Comparison of ENCODE assay signal across 1 cellular context in the genomic region with DNA sequence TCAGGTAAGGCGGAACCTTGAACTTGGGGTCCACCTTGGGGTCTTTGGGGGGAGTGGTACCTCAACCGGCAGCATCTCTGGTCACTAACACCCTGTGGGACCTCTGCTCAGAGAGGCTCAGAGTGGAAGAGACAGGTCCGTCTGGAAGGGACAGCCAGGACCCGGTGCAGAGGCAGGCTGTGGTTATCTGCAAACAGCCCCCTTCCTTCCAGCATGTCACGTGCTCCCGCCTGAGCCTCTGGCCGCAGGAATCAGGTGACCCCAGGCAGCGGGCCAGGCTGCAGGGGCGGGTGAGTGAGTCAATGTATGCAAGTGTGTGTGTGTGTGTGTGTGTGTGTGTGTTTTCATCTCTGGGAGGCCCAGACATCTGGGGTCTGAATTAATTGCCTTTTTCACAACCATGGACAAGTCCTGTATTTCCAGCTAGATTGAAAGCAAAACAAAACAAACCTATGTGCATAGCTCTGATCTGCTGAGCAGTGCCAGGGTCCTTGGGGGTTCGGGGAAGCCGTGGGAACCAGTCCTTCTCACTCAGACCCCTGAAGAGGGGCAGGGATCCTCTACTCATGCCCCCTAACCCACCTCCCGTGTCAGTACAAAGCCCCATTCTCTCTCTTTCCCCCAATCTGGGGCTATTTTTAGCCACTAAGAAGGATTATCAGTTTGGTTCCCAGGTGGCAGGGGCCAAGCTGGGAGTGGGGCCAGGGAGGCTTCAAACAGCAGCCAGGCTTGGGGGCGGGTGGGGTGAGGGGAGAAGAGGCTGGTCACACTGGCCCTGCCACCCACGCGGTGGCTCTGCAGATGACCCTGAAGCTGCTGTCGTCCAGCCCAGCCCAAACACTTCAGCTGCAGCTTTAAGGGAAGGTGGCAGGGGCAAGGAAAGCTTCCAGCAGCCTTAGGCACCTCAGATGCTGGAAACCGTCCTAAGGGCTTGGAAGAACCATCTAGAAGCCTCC.
TF ChIP-seq lines count a peak whose summit lies in the region.

No MANE protein-coding gene starts in this region.

TF ChIP-seq in HepG2, 621 proteins besides CTCF, POLR2A, EP300 and RAD21 (continued from another document and continues in another):
- TF ChIP-seq, protein P1, sequence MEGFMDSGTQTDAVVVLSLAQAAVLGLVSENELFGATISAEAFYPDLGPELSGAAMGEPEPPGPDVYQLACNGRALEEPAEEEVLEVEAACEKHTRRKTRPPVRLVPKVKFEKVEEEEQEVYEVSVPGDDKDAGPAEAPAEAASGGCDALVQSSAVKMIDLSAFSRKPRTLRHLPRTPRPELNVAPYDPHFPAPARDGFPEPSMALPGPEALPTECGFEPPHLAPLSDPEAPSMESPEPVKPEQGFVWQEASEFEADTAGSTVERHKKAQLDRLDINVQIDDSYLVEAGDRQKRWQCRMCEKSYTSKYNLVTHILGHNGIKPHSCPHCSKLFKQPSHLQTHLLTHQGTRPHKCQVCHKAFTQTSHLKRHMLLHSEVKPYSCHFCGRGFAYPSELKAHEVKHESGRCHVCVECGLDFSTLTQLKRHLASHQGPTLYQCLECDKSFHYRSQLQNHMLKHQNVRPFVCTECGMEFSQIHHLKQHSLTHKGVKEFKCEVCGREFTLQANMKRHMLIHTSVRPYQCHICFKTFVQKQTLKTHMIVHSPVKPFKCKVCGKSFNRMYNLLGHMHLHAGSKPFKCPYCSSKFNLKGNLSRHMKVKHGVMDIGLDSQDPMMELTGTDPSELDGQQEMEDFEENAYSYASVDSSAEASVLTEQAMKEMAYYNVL (CRISPR knock-in tag; IDR thresholded peaks at IDR 0.05; ENCODE audit: borderline replicate concordance), result no peak
- TF ChIP-seq ZNF138 (CRISPR knock-in tag; IDR thresholded peaks at IDR 0.05; ENCODE audit: low read depth) (no peak), FOXA1 (IDR thresholded peaks at IDR 0.05) (no peak), FOXA1 (CRISPR knock-in tag; IDR thresholded peaks at IDR 0.05) (peak; percentile 57), ZNF761 (CRISPR knock-in tag; conservative IDR thresholded peaks at IDR 0.05) (no peak), SIX4 (CRISPR knock-in tag; IDR thresholded peaks at IDR 0.05) (peak; percentile 66; the same call in 1 of the 2 replicates), ZKSCAN1 (IDR thresholded peaks at IDR 0.05; ENCODE audit: low read length) (no peak), SMYD3 (CRISPR knock-in tag; IDR thresholded peaks at IDR 0.05) (peak; percentile 60; the same call in 1 of the 2 replicates), ZNF816 (CRISPR knock-in tag; IDR thresholded peaks at IDR 0.05; ENCODE audit: borderline replicate concordance) (no peak), DMAP1 (CRISPR knock-in tag; IDR thresholded peaks at IDR 0.05) (0 out of 2 replicates have a peak, but pooled peaks have one; percentile 30), ZNF451 (CRISPR knock-in tag; IDR thresholded peaks at IDR 0.05) (peak; percentile 83; the same call in 1 of the 2 replicates), NCOA5 (CRISPR knock-in tag; IDR thresholded peaks at IDR 0.05) (no peak), ERF (CRISPR knock-in tag; IDR thresholded peaks at IDR 0.05) (no peak; the same call in 1 of the 2 replicates), ZNF354B (CRISPR knock-in tag; IDR thresholded peaks at IDR 0.05) (no peak), PAX8 (CRISPR knock-in tag; IDR thresholded peaks at IDR 0.05; ENCODE audit: borderline replicate concordance) (no peak), SALL2 (CRISPR knock-in tag; IDR thresholded peaks at IDR 0.05) (peak; percentile 84; the same call in 1 of the 2 replicates), ZNF44 (CRISPR knock-in tag; IDR thresholded peaks at IDR 0.05) (peak; percentile 79; the same call in 1 of the 2 replicates), ZC3H13 (CRISPR knock-in tag; IDR thresholded peaks at IDR 0.05) (peak; percentile 25; the same call in 1 of the 2 replicates), ZNF335 (CRISPR knock-in tag; IDR thresholded peaks at IDR 0.05) (no peak), HCFC1 (IDR thresholded peaks at IDR 0.05; ENCODE audit: low read depth, low read length) (no peak), ZNF230 (CRISPR knock-in tag; IDR thresholded peaks at IDR 0.05) (0 out of 2 replicates have a peak, but pooled peaks have one; percentile 49), SOX13 (IDR thresholded peaks at IDR 0.05) (no peak), SOX13 (CRISPR knock-in tag; conservative IDR thresholded peaks at IDR 0.05 in 1 of 2, IDR thresholded peaks at IDR 0.05 in 1 of 2) (peak in 1 of 2 experiments; percentile 69; a peak in 2 of 4 replicates), EED (CRISPR knock-in tag; IDR thresholded peaks at IDR 0.05) (no peak), ESRRA (CRISPR knock-in tag; IDR thresholded peaks at IDR 0.05; ENCODE audit: low read depth) (no peak)
- TF ChIP-seq, protein P2, sequence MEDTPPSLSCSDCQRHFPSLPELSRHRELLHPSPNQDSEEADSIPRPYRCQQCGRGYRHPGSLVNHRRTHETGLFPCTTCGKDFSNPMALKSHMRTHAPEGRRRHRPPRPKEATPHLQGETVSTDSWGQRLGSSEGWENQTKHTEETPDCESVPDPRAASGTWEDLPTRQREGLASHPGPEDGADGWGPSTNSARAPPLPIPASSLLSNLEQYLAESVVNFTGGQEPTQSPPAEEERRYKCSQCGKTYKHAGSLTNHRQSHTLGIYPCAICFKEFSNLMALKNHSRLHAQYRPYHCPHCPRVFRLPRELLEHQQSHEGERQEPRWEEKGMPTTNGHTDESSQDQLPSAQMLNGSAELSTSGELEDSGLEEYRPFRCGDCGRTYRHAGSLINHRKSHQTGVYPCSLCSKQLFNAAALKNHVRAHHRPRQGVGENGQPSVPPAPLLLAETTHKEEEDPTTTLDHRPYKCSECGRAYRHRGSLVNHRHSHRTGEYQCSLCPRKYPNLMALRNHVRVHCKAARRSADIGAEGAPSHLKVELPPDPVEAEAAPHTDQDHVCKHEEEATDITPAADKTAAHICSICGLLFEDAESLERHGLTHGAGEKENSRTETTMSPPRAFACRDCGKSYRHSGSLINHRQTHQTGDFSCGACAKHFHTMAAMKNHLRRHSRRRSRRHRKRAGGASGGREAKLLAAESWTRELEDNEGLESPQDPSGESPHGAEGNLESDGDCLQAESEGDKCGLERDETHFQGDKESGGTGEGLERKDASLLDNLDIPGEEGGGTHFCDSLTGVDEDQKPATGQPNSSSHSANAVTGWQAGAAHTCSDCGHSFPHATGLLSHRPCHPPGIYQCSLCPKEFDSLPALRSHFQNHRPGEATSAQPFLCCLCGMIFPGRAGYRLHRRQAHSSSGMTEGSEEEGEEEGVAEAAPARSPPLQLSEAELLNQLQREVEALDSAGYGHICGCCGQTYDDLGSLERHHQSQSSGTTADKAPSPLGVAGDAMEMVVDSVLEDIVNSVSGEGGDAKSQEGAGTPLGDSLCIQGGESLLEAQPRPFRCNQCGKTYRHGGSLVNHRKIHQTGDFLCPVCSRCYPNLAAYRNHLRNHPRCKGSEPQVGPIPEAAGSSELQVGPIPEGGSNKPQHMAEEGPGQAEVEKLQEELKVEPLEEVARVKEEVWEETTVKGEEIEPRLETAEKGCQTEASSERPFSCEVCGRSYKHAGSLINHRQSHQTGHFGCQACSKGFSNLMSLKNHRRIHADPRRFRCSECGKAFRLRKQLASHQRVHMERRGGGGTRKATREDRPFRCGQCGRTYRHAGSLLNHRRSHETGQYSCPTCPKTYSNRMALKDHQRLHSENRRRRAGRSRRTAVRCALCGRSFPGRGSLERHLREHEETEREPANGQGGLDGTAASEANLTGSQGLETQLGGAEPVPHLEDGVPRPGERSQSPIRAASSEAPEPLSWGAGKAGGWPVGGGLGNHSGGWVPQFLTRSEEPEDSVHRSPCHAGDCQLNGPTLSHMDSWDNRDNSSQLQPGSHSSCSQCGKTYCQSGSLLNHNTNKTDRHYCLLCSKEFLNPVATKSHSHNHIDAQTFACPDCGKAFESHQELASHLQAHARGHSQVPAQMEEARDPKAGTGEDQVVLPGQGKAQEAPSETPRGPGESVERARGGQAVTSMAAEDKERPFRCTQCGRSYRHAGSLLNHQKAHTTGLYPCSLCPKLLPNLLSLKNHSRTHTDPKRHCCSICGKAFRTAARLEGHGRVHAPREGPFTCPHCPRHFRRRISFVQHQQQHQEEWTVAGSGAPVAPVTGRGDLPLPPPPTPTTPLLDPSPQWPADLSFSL (CRISPR knock-in tag; IDR thresholded peaks at IDR 0.05), result peak; percentile 92
- TF ChIP-seq, protein P3, sequence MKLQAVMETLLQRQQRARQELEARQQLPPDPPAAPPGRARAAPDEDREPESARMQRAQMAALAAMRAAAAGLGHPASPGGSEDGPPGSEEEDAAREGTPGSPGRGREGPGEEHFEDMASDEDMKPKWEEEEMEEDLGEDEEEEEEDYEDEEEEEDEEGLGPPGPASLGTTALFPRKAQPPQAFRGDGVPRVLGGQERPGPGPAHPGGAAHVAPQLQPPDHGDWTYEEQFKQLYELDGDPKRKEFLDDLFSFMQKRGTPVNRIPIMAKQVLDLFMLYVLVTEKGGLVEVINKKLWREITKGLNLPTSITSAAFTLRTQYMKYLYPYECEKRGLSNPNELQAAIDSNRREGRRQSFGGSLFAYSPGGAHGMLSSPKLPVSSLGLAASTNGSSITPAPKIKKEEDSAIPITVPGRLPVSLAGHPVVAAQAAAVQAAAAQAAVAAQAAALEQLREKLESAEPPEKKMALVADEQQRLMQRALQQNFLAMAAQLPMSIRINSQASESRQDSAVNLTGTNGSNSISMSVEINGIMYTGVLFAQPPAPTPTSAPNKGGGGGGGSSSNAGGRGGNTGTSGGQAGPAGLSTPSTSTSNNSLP (IDR thresholded peaks at IDR 0.05; ENCODE audit: low read depth, low read length), result peak; percentile 66; the same call in 1 of the 2 replicates
- TF ChIP-seq, protein P4, sequence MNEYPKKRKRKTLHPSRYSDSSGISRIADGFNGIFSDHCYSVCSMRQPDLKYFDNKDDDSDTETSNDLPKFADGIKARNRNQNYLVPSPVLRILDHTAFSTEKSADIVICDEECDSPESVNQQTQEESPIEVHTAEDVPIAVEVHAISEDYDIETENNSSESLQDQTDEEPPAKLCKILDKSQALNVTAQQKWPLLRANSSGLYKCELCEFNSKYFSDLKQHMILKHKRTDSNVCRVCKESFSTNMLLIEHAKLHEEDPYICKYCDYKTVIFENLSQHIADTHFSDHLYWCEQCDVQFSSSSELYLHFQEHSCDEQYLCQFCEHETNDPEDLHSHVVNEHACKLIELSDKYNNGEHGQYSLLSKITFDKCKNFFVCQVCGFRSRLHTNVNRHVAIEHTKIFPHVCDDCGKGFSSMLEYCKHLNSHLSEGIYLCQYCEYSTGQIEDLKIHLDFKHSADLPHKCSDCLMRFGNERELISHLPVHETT (CRISPR knock-in tag; conservative IDR thresholded peaks at IDR 0.05), result no peak
- TF ChIP-seq, protein P5, sequence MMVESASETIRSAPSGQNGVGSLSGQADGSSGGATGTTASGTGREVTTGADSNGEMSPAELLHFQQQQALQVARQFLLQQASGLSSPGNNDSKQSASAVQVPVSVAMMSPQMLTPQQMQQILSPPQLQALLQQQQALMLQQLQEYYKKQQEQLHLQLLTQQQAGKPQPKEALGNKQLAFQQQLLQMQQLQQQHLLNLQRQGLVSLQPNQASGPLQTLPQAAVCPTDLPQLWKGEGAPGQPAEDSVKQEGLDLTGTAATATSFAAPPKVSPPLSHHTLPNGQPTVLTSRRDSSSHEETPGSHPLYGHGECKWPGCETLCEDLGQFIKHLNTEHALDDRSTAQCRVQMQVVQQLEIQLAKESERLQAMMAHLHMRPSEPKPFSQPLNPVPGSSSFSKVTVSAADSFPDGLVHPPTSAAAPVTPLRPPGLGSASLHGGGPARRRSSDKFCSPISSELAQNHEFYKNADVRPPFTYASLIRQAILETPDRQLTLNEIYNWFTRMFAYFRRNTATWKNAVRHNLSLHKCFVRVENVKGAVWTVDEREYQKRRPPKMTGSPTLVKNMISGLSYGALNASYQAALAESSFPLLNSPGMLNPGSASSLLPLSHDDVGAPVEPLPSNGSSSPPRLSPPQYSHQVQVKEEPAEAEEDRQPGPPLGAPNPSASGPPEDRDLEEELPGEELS (CRISPR knock-in tag; IDR thresholded peaks at IDR 0.05), result peak; percentile 83; the same call in 1 of the 2 replicates
- TF ChIP-seq, protein P6, sequence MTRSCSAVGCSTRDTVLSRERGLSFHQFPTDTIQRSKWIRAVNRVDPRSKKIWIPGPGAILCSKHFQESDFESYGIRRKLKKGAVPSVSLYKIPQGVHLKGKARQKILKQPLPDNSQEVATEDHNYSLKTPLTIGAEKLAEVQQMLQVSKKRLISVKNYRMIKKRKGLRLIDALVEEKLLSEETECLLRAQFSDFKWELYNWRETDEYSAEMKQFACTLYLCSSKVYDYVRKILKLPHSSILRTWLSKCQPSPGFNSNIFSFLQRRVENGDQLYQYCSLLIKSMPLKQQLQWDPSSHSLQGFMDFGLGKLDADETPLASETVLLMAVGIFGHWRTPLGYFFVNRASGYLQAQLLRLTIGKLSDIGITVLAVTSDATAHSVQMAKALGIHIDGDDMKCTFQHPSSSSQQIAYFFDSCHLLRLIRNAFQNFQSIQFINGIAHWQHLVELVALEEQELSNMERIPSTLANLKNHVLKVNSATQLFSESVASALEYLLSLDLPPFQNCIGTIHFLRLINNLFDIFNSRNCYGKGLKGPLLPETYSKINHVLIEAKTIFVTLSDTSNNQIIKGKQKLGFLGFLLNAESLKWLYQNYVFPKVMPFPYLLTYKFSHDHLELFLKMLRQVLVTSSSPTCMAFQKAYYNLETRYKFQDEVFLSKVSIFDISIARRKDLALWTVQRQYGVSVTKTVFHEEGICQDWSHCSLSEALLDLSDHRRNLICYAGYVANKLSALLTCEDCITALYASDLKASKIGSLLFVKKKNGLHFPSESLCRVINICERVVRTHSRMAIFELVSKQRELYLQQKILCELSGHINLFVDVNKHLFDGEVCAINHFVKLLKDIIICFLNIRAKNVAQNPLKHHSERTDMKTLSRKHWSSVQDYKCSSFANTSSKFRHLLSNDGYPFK (CRISPR knock-in tag; IDR thresholded peaks at IDR 0.05; ENCODE audit: borderline replicate concordance), result no peak; the same call in 1 of the 2 replicates
- TF ChIP-seq, protein P7, sequence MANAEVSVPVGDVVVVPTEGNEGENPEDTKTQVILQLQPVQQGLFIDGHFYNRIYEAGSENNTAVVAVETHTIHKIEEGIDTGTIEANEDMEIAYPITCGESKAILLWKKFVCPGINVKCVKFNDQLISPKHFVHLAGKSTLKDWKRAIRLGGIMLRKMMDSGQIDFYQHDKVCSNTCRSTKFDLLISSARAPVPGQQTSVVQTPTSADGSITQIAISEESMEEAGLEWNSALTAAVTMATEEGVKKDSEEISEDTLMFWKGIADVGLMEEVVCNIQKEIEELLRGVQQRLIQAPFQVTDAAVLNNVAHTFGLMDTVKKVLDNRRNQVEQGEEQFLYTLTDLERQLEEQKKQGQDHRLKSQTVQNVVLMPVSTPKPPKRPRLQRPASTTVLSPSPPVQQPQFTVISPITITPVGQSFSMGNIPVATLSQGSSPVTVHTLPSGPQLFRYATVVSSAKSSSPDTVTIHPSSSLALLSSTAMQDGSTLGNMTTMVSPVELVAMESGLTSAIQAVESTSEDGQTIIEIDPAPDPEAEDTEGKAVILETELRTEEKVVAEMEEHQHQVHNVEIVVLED (CRISPR knock-in tag; IDR thresholded peaks at IDR 0.05; ENCODE audit: borderline replicate concordance), result peak; percentile 51; the same call in 1 of the 2 replicates
- TF ChIP-seq, protein P8, sequence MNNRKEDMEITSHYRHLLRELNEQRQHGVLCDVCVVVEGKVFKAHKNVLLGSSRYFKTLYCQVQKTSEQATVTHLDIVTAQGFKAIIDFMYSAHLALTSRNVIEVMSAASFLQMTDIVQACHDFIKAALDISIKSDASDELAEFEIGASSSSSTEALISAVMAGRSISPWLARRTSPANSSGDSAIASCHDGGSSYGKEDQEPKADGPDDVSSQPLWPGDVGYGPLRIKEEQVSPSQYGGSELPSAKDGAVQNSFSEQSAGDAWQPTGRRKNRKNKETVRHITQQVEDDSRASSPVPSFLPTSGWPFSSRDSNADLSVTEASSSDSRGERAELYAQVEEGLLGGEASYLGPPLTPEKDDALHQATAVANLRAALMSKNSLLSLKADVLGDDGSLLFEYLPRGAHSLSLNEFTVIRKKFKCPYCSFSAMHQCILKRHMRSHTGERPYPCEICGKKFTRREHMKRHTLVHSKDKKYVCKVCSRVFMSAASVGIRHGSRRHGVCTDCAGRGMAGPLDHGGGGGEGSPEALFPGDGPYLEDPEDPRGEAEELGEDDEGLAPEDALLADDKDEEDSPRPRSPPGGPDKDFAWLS (CRISPR knock-in tag; IDR thresholded peaks at IDR 0.05; ENCODE audit: borderline replicate concordance), result no peak
